12 cellular contexts compared by ENCODE assay signal in the genomic region with DNA sequence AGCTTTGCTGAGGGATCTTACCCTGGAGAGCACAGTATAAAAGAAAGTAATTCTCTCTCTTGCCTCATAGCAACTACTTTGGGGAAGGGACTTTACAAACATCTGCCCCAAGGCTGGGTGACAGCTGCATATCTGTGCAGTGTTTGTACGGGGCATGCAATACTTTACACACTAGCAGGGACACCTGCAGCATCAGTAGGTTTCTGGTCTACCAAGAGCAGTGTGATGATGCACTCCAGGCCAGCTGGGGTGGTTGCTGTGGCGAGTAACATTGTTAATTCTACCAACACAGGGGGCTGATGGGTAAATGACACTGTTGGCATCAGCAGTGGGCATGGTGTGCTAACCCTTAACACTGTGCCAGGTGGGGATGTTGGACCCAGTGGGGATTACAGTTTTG. TPM values are rescaled to one million over a fixed set of nuclear protein-coding genes. Genes with fewer than 3 reads are reported as not detected.
DNase-seq lines count a peak whose midpoint lies in the region; ATAC-seq and FAIRE-seq lines count a peak whose summit lies in the region.
"Had no signal": no experiment of that assay in that cellular context is flagged by ENCODE, and none has a peak within 500 bp of the region (broad histone marks: within the 10 kb centered on the region; RNA-seq: fewer than 3 reads in every experiment).

No MANE protein-coding gene starts in this region.

- no peaks in the 10 kb centered on the region for H3K36me3 ChIP-seq in naive thymus-derived CD4-positive, alpha-beta T cell (ENCODE audit: control insufficient read depth in 2 of 3, insufficient read depth in 3 of 3, low read length in 3 of 3)

- no peak overlapping the region for H3K4me3 ChIP-seq in naive thymus-derived CD4-positive, alpha-beta T cell (ENCODE audit: low read length)

- no peaks in the 10 kb centered on the region for H3K27me3 ChIP-seq in naive thymus-derived CD4-positive, alpha-beta T cell (ENCODE audit: control insufficient read depth in 2 of 2, insufficient read depth in 2 of 2, low read length in 2 of 2)

- peaks cover 17% of the 10 kb centered on the region for H3K36me3 Mint-ChIP-seq in activated CD4-positive, alpha-beta T cell treated with anti-CD3 and anti-CD28 coated beads, Interleukin-2, amount 10 ng/mL, durations not matched to agents 24 days and 14 days (ENCODE audit: low read depth)
- peaks cover 8 to 12% (median 9%) of the 10 kb centered on the region in 5 donors for H3K36me3 Mint-ChIP-seq in naive thymus-derived CD4-positive, alpha-beta T cell
- H3K36me3 Mint-ChIP-seq: natural killer cell treated with Interleukin-12 subunit alpha and Interleukin-12 subunit beta and Interleukin-15 and Interleukin-18, amount 100 ng/mL, for 72 hours had no signal

- intact Hi-C loops in activated CD4-positive, alpha-beta T cell treated with anti-CD3 and anti-CD28 coated beads, Interleukin-2, amount 10 ng/mL, durations not matched to agents 24 days and 14 days (cut with micrococcal nuclease) = loop anchor here (5.0 kb wide), 1 partner anchor 387 kb away; no protein-coding TSS in a partner anchor
- intact Hi-C loops in naive thymus-derived CD4-positive, alpha-beta T cell (cut with micrococcal nuclease) = no loop called here

- no peak for FAIRE-seq in HTR-8/SVneo (lab: Jason Lieb, UNC)

- peaks cover 70% of the 10 kb centered on the region for H3K4me1 Mint-ChIP-seq in activated CD4-positive, alpha-beta T cell treated with anti-CD3 and anti-CD28 coated beads, Interleukin-2, amount 10 ng/mL, durations not matched to agents 24 days and 14 days
- peaks cover 40 to 79% (median 61%) of the 10 kb centered on the region in 7 donors for H3K4me1 Mint-ChIP-seq in naive thymus-derived CD4-positive, alpha-beta T cell

- H3K4me1 ChIP-seq in naive thymus-derived CD4-positive, alpha-beta T cell (ENCODE audit: control insufficient read depth in 2 of 2, insufficient read depth in 2 of 2, low read length in 2 of 2) = peaks cover 0 to 65% of the 10 kb centered on the region in 2 donors

- ATAC-seq in GM21619 (IDR thresholded peaks at IDR 0.05; ENCODE audit: unreplicated experiment) (peak; percentile 29), HG03520 (IDR thresholded peaks at IDR 0.05; ENCODE audit: unreplicated experiment) (peak; percentile 53)
- ATAC-seq in naive thymus-derived CD4-positive, alpha-beta T cell = peak; percentile 8
- ATAC-seq: natural killer cell treated with Interleukin-12 subunit alpha and Interleukin-12 subunit beta and Interleukin-15 and Interleukin-18, amount 100 ng/mL, for 72 hours had no signal

- H3K9me3 Mint-ChIP-seq in activated CD4-positive, alpha-beta T cell treated with anti-CD3 and anti-CD28 coated beads, Interleukin-2, amount 10 ng/mL, durations not matched to agents 24 days and 14 days = peaks cover 17% of the 10 kb centered on the region
- H3K9me3 Mint-ChIP-seq in naive thymus-derived CD4-positive, alpha-beta T cell = peaks cover 0 to 13% (median 3%) of the 10 kb centered on the region in 11 donors
- H3K9me3 Mint-ChIP-seq: natural killer cell treated with Interleukin-12 subunit alpha and Interleukin-12 subunit beta and Interleukin-15 and Interleukin-18, amount 100 ng/mL, for 72 hours had no signal

- H3K27me3 Mint-ChIP-seq in activated CD4-positive, alpha-beta T cell treated with anti-CD3 and anti-CD28 coated beads, Interleukin-2, amount 10 ng/mL, durations not matched to agents 24 days and 14 days = no peaks in the 10 kb centered on the region
- peaks cover 0 to 15% (median 0%) of the 10 kb centered on the region in 5 donors for H3K27me3 Mint-ChIP-seq in naive thymus-derived CD4-positive, alpha-beta T cell

- no peaks in the 10 kb centered on the region for H3K9me3 ChIP-seq in naive thymus-derived CD4-positive, alpha-beta T cell (ENCODE audit: control insufficient read depth in 2 of 3, low read length in 3 of 3)

- peak; percentile 71 for DNase-seq in activated CD4-positive, alpha-beta T cell treated with anti-CD3 and anti-CD28 coated beads, Interleukin-2, amount 10 ng/mL, durations not matched to agents 24 days and 14 days
- DNase-seq in activated CD4-positive, alpha-beta T cell treated with anti-CD3 and anti-CD28 coated beads for 4 hours = no peak
- peak in 1 of 9 donors; percentile 5 for DNase-seq in naive thymus-derived CD4-positive, alpha-beta T cell
- DNase-seq in HTR-8/SVneo (ENCODE audit: insufficient read length, low spot score) = no peak
- no peak for DNase-seq in SW480 (ENCODE audit: low spot score)
- DNase-seq in NCI-H1048 (lab: John Stamatoyannopoulos, UW) = no peak
- DNase-seq: ACHN; activated gamma-delta T cell treated with Interleukin-2 at 50 U/mL for 16 hours; effector CD8-positive, alpha-beta T cell had no signal

- CTCF ChIA-PET in naive thymus-derived CD4-positive, alpha-beta T cell (lab: Charles Lee) = no interaction called here

- H3K27ac Mint-ChIP-seq in activated CD4-positive, alpha-beta T cell treated with anti-CD3 and anti-CD28 coated beads, Interleukin-2, amount 10 ng/mL, durations not matched to agents 24 days and 14 days = peak overlapping the region; percentile 94
- H3K27ac Mint-ChIP-seq in naive thymus-derived CD4-positive, alpha-beta T cell = peak overlapping the region in 7 of 9 donors; percentile 26 to 98 (median 95)

- peak overlapping the region; percentile 87 for H3K27ac ChIP-seq in naive thymus-derived CD4-positive, alpha-beta T cell (ENCODE audit: low read depth, low read length)

- peak overlapping the region; percentile 14 for H3K4me3 Mint-ChIP-seq in activated CD4-positive, alpha-beta T cell treated with anti-CD3 and anti-CD28 coated beads, Interleukin-2, amount 10 ng/mL, durations not matched to agents 24 days and 14 days
- peak overlapping the region in 3 of 10 donors; percentile 3 to 32 (median 12) for H3K4me3 Mint-ChIP-seq in naive thymus-derived CD4-positive, alpha-beta T cell
- H3K4me3 Mint-ChIP-seq: natural killer cell treated with Interleukin-12 subunit alpha and Interleukin-12 subunit beta and Interleukin-15 and Interleukin-18, amount 100 ng/mL, for 72 hours had no signal

- POLR2A ChIA-PET in naive thymus-derived CD4-positive, alpha-beta T cell (lab: Charles Lee) = interaction anchor here (1.4 to 7.5 kb wide), 2 partner anchors 17 to 26 kb away, joined by 4 to 126 read pairs; no protein-coding TSS in a partner anchor

RNA-seq across cellular contexts. Expression of a gene that starts 48.0 kb away (rescaled TPM):
- total RNA-seq in activated CD4-positive, alpha-beta T cell treated with anti-CD3 and anti-CD28 coated beads, Interleukin-2, amount 10 ng/mL, durations not matched to agents 24 days and 14 days = 4.7 and 5.3 TPM in 2 replicates
- 10 to 100 TPM in 4 of 5 experiments, 1 to 10 TPM in 1; 3.1 to 82.7 (median 27.2) TPM for total RNA-seq in naive thymus-derived CD4-positive, alpha-beta T cell
- polyA plus RNA-seq in naive thymus-derived CD4-positive, alpha-beta T cell = 100 to 1,000 TPM in 1 of 2 donors, 10 to 100 TPM in 1; 64.6 to 109 TPM
